In the genomic region with DNA sequence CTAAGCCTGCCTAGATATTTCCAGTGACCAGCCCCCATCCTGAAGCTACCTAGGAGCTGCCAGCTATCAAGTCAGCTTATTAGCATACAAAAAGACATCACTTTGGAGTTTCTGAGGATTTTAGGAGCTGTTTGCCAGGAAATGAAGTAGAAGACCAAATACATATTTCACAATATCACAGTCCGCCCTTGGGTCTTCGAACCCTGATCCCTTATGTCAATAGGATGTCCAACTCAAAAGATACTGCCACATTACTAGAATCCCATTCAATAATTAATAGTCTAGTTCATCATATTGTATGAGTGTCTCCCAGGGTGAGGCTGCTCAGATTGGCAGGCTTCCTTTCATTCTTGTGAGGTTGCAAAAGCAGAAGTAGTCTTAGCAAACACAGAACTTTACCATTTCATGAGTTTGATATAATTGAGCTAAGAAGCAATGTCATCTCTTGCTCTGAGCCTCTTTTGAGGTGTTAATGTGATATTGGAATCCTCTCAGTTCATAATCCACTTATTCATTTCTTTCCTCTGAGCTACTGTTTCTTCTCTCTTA, we compare ENCODE assay signal across 1 cellular context.
TF ChIP-seq lines count a peak whose summit lies in the region.

No MANE protein-coding gene starts in this region.

TF ChIP-seq in GM12878, 131 proteins besides CTCF, POLR2A, EP300 and RAD21:
- TF ChIP-seq, protein P1, sequence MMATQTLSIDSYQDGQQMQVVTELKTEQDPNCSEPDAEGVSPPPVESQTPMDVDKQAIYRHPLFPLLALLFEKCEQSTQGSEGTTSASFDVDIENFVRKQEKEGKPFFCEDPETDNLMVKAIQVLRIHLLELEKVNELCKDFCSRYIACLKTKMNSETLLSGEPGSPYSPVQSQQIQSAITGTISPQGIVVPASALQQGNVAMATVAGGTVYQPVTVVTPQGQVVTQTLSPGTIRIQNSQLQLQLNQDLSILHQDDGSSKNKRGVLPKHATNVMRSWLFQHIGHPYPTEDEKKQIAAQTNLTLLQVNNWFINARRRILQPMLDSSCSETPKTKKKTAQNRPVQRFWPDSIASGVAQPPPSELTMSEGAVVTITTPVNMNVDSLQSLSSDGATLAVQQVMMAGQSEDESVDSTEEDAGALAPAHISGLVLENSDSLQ (IDR thresholded peaks at IDR 0.05) = peak; percentile 30; the same call in 1 of the 2 replicates
- TF ChIP-seq BACH1 (IDR thresholded peaks at IDR 0.05; ENCODE audit: borderline replicate concordance) = no peak
